In the genomic region with DNA sequence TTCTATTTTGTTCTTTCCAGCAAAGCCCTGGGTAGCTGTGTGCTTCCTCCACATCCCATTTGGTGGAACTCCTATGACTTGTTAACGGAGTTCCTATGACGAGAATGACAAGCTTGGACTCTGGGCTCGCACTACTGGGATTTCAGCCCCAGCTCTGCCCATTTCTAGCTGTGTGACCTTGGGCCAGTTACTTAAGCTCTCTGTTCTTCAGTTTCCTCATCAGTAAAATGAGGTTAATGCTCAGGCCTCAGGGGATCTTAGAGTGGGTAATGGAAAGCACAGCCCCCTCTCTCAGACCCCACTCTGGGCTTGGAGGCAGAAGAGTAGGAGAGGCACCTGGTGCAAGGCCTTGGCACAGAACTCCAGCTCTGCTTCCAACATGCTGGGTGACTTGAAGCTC, we compare ENCODE assay signal across 2 cellular contexts.
TF ChIP-seq lines count a peak whose summit lies in the region.

No MANE protein-coding gene starts in this region.

TF ChIP-seq in A549, 52 proteins besides CTCF, POLR2A, EP300 and RAD21:
- TF ChIP-seq, protein P1, sequence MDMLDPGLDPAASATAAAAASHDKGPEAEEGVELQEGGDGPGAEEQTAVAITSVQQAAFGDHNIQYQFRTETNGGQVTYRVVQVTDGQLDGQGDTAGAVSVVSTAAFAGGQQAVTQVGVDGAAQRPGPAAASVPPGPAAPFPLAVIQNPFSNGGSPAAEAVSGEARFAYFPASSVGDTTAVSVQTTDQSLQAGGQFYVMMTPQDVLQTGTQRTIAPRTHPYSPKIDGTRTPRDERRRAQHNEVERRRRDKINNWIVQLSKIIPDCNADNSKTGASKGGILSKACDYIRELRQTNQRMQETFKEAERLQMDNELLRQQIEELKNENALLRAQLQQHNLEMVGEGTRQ (IDR thresholded peaks at IDR 0.05), result no peak
- TF ChIP-seq ZFP36 (IDR thresholded peaks at IDR 0.05; ENCODE audit: borderline replicate concordance, partially characterized antibody), result peak; percentile 3
- TF ChIP-seq, protein P2, sequence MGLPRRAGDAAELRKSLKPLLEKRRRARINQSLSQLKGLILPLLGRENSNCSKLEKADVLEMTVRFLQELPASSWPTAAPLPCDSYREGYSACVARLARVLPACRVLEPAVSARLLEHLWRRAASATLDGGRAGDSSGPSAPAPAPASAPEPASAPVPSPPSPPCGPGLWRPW (IDR thresholded peaks at IDR 0.05), result no peak
- TF ChIP-seq, protein P3, sequence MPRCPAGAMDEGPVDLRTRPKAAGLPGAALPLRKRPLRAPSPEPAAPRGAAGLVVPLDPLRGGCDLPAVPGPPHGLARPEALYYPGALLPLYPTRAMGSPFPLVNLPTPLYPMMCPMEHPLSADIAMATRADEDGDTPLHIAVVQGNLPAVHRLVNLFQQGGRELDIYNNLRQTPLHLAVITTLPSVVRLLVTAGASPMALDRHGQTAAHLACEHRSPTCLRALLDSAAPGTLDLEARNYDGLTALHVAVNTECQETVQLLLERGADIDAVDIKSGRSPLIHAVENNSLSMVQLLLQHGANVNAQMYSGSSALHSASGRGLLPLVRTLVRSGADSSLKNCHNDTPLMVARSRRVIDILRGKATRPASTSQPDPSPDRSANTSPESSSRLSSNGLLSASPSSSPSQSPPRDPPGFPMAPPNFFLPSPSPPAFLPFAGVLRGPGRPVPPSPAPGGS (IDR thresholded peaks at IDR 0.05), result no peak

TF ChIP-seq in K562, 482 proteins besides CTCF, POLR2A, EP300 and RAD21 (continued from another document):
- no peak for TF ChIP-seq NR2C2 (CRISPR knock-in tag; IDR thresholded peaks at IDR 0.05)
- TF ChIP-seq NR2C2 (tag; IDR thresholded peaks at IDR 0.05), result no peak
